In the genomic region with DNA sequence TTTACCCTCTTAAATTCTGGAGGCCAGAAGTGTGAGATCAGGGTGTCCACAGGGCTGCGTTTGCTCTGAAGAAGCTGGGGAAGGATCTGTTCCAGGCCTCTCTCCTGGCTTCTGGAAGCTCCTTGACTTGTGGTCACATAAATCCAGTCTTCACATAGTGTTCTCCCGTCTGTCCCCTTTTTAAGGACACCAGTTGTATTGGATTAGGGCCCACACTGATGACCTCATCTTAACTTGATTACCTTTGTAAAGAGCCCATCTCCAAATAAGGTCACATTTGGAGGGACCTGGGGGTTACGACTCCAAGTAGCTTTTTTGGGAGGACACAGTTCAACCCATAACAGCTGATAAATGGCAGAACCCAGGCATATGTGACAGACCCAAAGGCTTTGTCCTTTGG, we compare ENCODE assay signal across 20 cellular contexts. TPM values are rescaled to one million over a fixed set of nuclear protein-coding genes. Genes with fewer than 3 reads are reported as not detected.
DNase-seq lines count a peak whose midpoint lies in the region; TF ChIP-seq lines count a peak whose summit lies in the region.
"Had no signal": no experiment of that assay in that cellular context is flagged by ENCODE, and none has a peak within 500 bp of the region (broad histone marks: within the 10 kb centered on the region; RNA-seq: fewer than 3 reads in every experiment).

No MANE protein-coding gene starts in this region.

- H3K9me3 ChIP-seq in muscle layer of duodenum (ENCODE audit: control insufficient read depth in 1 of 2, low read length in 2 of 2) (no peaks in the 10 kb centered on the region), ascending aorta (no peaks in the 10 kb centered on the region)

- no peak for TF ChIP-seq CTCF in ascending aorta (IDR thresholded peaks at IDR 0.05)

- intact Hi-C loops in ascending aorta (cut with DNase I) = no loop called here

- H3K27ac ChIP-seq in muscle layer of duodenum (ENCODE audit: low read length) (peak overlapping the region; percentile 81), ascending aorta (peak overlapping the region in 1 of 2 donors; percentile 28)
- H3K27ac ChIP-seq: epithelial cell of prostate, parathyroid adenoma, SK-N-MC had no signal

- DNase-seq in NCI-H2029 (lab: John Stamatoyannopoulos, UW) (peak; percentile 77), cerebellar cortex (ENCODE audit: low spot score) (peak; percentile 32), ureter (ENCODE audit: low spot score) (peak; percentile 74), islet precursor cell (no peak), AG08396 (ENCODE audit: low spot score) (no peak), ascending aorta (ENCODE audit: low spot score in 2 of 2) (no peak)
- DNase-seq: activated CD4-positive, alpha-beta T cell treated with anti-CD3 and anti-CD28 coated beads for 48 hours; foreskin fibroblast; naive thymus-derived CD8-positive, alpha-beta T cell; NCI-H1105 treated with DMSO at 0.1 percent for 48 hours; NCI-H2081 treated with DMSO at 0.1 percent for 48 hours; NCI-H446 treated with DMSO at 0.1 percent for 48 hours; substantia nigra; T-helper 17 cell had no signal

- H3K36me3 ChIP-seq in muscle layer of duodenum (ENCODE audit: control insufficient read depth in 1 of 2, insufficient read depth in 2 of 2, low read length in 2 of 2) = no peaks in the 10 kb centered on the region
- H3K36me3 ChIP-seq in ascending aorta = no peaks in the 10 kb centered on the region

- H3K27me3 ChIP-seq in muscle layer of duodenum (ENCODE audit: low read depth, low read length) (no peaks in the 10 kb centered on the region), ascending aorta (no peaks in the 10 kb centered on the region)

- H3K4me1 ChIP-seq in muscle layer of duodenum (ENCODE audit: control insufficient read depth in 1 of 2, insufficient read depth in 2 of 2, low read length in 2 of 2) = peaks cover 0 to 7% of the 10 kb centered on the region in 2 donors
- no peaks in the 10 kb centered on the region for H3K4me1 ChIP-seq in ascending aorta
- H3K4me1 ChIP-seq: parathyroid adenoma had no signal

- H3K4me3 ChIP-seq in muscle layer of duodenum (ENCODE audit: low read depth in 1 of 2, low read length in 2 of 2) (no peak overlapping the region), ascending aorta (no peak overlapping the region)
- H3K4me3 ChIP-seq: SK-N-MC had no signal

RNA-seq across cellular contexts. Expression of gene WFDC2, which starts 20.0 kb away (rescaled TPM):
- total RNA-seq in ureter = 244 TPM
- 32.5 TPM for total RNA-seq in ascending aorta
- total RNA-seq: B cell, lung microvascular endothelial cell had no signal

RNA-seq across cellular contexts. Expression of gene PIGT, which starts 33.6 kb away (rescaled TPM):
- total RNA-seq in ureter (94.3 TPM), ascending aorta (142 TPM)

RNA-seq across cellular contexts. Expression of gene DBNDD2, which starts 41.4 kb away (rescaled TPM):
- 63.0 TPM for total RNA-seq in ureter
- 100 TPM for total RNA-seq in ascending aorta

Comparison
In these comparisons a context has a peak if more than half of its experiments do, and no peak if none do; other contexts are left out.
1. DNase-seq: peak in NCI-H2029 (single experiment), cerebellar cortex (single experiment) and ureter (single experiment); none in islet precursor cell (single experiment), AG08396 (single experiment) and ascending aorta (0 of 2).